ENCODE assay signal across 8 cellular contexts in the genomic region with DNA sequence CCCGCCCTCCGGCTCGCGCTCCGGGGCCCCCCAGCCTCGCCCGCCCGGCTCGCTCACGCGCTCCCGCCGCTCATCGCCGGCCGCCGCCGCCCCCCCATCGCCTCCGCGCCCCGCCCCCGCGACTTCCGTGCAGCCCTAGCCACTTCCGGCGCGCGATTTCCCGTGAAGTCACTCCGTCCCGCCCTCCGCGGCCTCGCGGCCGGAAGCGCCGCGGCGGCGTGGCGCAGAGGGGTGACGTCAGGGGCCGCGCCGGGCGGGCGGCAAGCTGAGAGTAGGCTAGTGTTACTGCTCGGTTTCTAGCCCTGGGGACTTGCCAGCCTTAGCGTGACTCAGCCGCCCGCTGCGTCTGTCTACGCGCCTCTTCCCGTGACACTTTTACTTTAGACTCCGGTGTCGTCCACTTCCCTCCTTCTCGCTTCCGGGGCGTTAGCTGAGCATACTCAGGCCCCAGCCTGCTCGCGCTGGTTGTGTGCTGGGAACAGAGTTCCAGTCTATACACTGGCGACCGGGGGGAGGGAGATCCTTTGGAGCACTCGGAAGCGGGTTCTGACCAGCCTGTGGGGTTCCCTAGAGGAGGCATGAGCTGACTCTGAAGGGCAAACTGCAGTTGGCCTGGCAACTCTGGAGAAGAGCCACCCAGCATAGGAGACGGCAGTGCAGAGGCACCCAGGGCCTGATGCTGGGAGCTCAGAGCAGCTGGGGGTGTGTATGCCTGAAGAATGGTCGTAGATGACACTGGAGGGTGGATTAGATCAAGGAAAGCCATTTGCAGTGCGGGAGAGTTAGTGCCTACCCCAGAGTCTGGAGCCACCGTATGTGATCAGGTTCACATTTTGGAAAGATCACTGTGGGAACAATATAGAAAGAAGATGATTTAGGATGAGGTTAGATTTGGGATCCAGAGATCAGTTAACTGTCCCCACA. TPM values are rescaled to one million over a fixed set of nuclear protein-coding genes. Genes with fewer than 3 reads are reported as not detected.
DNase-seq lines count a peak whose midpoint lies in the region; ATAC-seq and TF ChIP-seq lines count a peak whose summit lies in the region.

A gene (minus strand): TSS at position 137 of the 924 bp plus-strand sequence. CDS start 182 bp downstream, outside the sequence.

- H3K4me1 ChIP-seq in heart left ventricle (peaks cover 5 to 51% (median 42%) of the 10 kb centered on the region in 12 donors), transverse colon (peaks cover 16 to 48% (median 43%) of the 10 kb centered on the region in 4 donors)

- H3K9me3 ChIP-seq in heart left ventricle (no peaks in the 10 kb centered on the region), transverse colon (no peaks in the 10 kb centered on the region)

- H3K27me3 ChIP-seq in heart left ventricle, result no peaks in the 10 kb centered on the region
- no peaks in the 10 kb centered on the region for H3K27me3 ChIP-seq in transverse colon

- TF ChIP-seq POLR2A in heart left ventricle (IDR thresholded peaks at IDR 0.05), result peak; percentile 87 to 94
- peak; percentile 96 for TF ChIP-seq POLR2A in transverse colon (IDR thresholded peaks at IDR 0.05)

- H3K36me3 ChIP-seq in heart left ventricle, result peaks cover 0 to 16% (median 0%) of the 10 kb centered on the region in 9 donors
- no peaks in the 10 kb centered on the region for H3K36me3 ChIP-seq in transverse colon

- CTCF ChIA-PET in T-cell (lab: Charles Lee), result interaction anchor here in 1 of 2 donors (0.6 to 2.3 kb wide), 4 partner anchors 21 to 38 kb away, joined by 3 to 15 read pairs (median 4); a partner anchor contains a TSS

- H3K27ac Mint-ChIP-seq in T-cell, result peak within 1 kb of the TSS; percentile 94 to 100

- H3K4me1 Mint-ChIP-seq in T-cell, result peaks cover 32 to 51% (median 40%) of the 10 kb centered on the region in 3 donors

- DNase-seq in GM13977 (ENCODE audit: low spot score) (peak; percentile 95), NCI-H146 (lab: John Stamatoyannopoulos, UW) (peak; percentile 91), T-cell (peak; percentile 89 to 98 (median 95)), heart left ventricle (peak; percentile 94 to 98 (median 96)), pons (ENCODE audit: low spot score) (peak; percentile 94), transverse colon (peak; percentile 96)

- intact Hi-C loops in heart left ventricle (cut with DNase I) (loop anchor here in 4 of 10 donors (1.0 to 10.0 kb wide), 5 partner anchors 37 to 229 kb away; a partner anchor contains a TSS), transverse colon (cut with DNase I; ENCODE audit: low total_unique reads) (loop anchor here (2.0 kb wide), 1 partner anchor 37 kb away; a partner anchor contains a TSS)

- peaks cover 0 to 1% of the 10 kb centered on the region in 2 donors for H3K27me3 Mint-ChIP-seq in T-cell

- peaks cover 0 to 5% (median 0%) of the 10 kb centered on the region in 3 donors for H3K9me3 Mint-ChIP-seq in T-cell

- peak; percentile 30 for TF ChIP-seq EP300 in transverse colon (IDR thresholded peaks at IDR 0.05; ENCODE audit: low read depth)

- peak; percentile 85 for ATAC-seq in HG02870 (IDR thresholded peaks at IDR 0.05; ENCODE audit: unreplicated experiment)
- ATAC-seq in T-cell (replicated peaks in 1 of 4), result peak; percentile 86 to 89 (median 88)
- peak; percentile 97 to 98 (median 98) for ATAC-seq in heart left ventricle

- H3K27ac ChIP-seq in adipose tissue (ENCODE audit: low read depth, low read length) (peak within 1 kb of the TSS; percentile 87), heart left ventricle (peak within 1 kb of the TSS; percentile 81 to 99 (median 98)), transverse colon (peak within 1 kb of the TSS; percentile 98 to 100 (median 98))

- peaks cover 13% of the 10 kb centered on the region for H3K36me3 Mint-ChIP-seq in T-cell

- peak within 1 kb of the TSS; percentile 93 to 96 (median 95) for H3K4me3 Mint-ChIP-seq in T-cell

- 1% methylated on average over 41 to 72 of the region's 72 CpGs for WGBS in adipose tissue, 3 donors
- 1 to 2% (median 1%) methylated on average over 23 to 72 of the region's 72 CpGs for WGBS in heart left ventricle, 4 donors
- 1 to 13% methylated on average over 3 to 46 of the region's 72 CpGs for WGBS in transverse colon (ENCODE audit: low coverage in 1 of 2), 2 donors

- TF ChIP-seq CTCF in GM13977 (IDR thresholded peaks at IDR 0.05; ENCODE audit: extremely low read depth, insufficient read depth, missing control alignments) (no peak), heart left ventricle (IDR thresholded peaks at IDR 0.05) (no peak), transverse colon (IDR thresholded peaks at IDR 0.05) (no peak)

- in situ Hi-C loops in GM13977 (cut with MboI; ENCODE audit: low pct_unique_long_range_greater_than_20kb, low sequenced_read_pairs, unreplicated experiment) (no loop called here), transverse colon (cut with MboI; ENCODE audit: low pct_ligation_motif_present in 1 of 4, low pct_unique_long_range_greater_than_20kb in 1 of 4, low sequenced_read_pairs in 3 of 4) (no loop called here)

- H3K4me3 ChIP-seq in heart left ventricle (peak within 1 kb of the TSS; percentile 68 to 99 (median 90)), transverse colon (peak within 1 kb of the TSS; percentile 82 to 97 (median 89))

- POLR2A ChIA-PET in T-cell (lab: Charles Lee), result interaction anchor here in 1 of 2 donors (0.6 to 2.0 kb wide), 8 partner anchors 29 to 290 kb away, joined by 3 to 15 read pairs (median 4); a partner anchor contains a TSS

RNA-seq across cellular contexts. Expression of the gene that starts here (rescaled TPM):
- total RNA-seq in T-cell (10 to 100 TPM; 19.5 to 29.8 (median 20.1) TPM), heart left ventricle (10 to 100 TPM in 8 of 9 donors, 1 to 10 TPM in 1; 9.8 to 19.4 (median 15.8) TPM), transverse colon (10 to 100 TPM; 13.1 to 26.2 (median 20.4) TPM)
- polyA plus RNA-seq in adipose tissue (1 to 10 TPM; 3.7 to 9.0 (median 8.1) TPM), heart left ventricle (10 to 100 TPM in 1 of 2 donors, 1 to 10 TPM in 1; 5.5 to 15.7 TPM)

Comparison
In these comparisons a context has a peak if more than half of its experiments do, and no peak if none do; other contexts are left out.
1. Peak in every context shown above with its lines: DNase-seq, ATAC-seq, H3K4me3 ChIP-seq and H3K27ac ChIP-seq.